ENCODE assay signal across 9 cellular contexts in the genomic region with DNA sequence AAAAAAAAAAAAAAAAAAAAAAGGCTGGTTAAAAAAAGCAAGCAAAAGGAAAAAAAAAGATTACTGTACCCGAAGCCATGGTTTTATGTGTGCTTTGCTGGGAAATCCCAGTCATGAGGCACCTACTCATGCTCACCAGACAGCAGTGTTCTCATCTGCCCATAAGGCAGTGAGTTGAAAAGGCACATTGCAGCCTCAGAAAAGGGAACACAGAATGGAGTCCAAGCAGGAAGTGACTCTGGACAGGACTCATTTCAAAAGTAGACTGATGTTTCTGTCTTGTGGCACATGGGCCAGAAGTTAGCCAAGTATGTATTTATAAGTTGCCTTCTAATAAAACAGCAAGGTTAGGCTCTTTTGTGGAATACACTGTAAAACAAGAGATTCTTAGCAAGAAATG. TPM values are rescaled to one million over a fixed set of nuclear protein-coding genes. Genes with fewer than 3 reads are reported as not detected.
DNase-seq lines count a peak whose midpoint lies in the region; ATAC-seq, FAIRE-seq and TF ChIP-seq lines count a peak whose summit lies in the region.
"Had no signal": no experiment of that assay in that cellular context is flagged by ENCODE, and none has a peak within 500 bp of the region (broad histone marks: within the 10 kb centered on the region; RNA-seq: fewer than 3 reads in every experiment).

No MANE protein-coding gene starts in this region.

- H3K9me3 Mint-ChIP-seq in osteocyte (ENCODE audit: unreplicated experiment) = no peaks in the 10 kb centered on the region

- peak; percentile 68 for DNase-seq in stimulated activated CD4-positive, alpha-beta T cell treated with anti-CD3 and anti-CD28 coated beads, Interleukin-1b, Interleukin-23, amount 100 ng/mL, for 48 hours
- no peak for DNase-seq in stimulated activated CD4-positive, alpha-beta T cell treated with anti-CD3 and anti-CD28 coated beads, Interleukin-4, amount 100 ng/mL, for 4 hours
- DNase-seq in SKM-1 (lab: John Stamatoyannopoulos, UW; ENCODE audit: unreplicated experiment) (peak; percentile 2), hepatocyte (ENCODE audit: low spot score) (peak; percentile 42), osteocyte (ENCODE audit: extremely low spot score, unreplicated experiment) (no peak), urothelium cell line (ENCODE audit: low spot score) (no peak), testis (no peak)

- H3K27ac ChIP-seq in hepatocyte = peak overlapping the region; percentile 85
- H3K27ac ChIP-seq in testis = no peak overlapping the region
- H3K27ac ChIP-seq: parathyroid adenoma had no signal

- FAIRE-seq in urothelium cell line (lab: Jason Lieb, UNC) = no peak

- TF ChIP-seq CTCF in hepatocyte (IDR thresholded peaks at IDR 0.05; ENCODE audit: poor library complexity) = no peak
- no peak for TF ChIP-seq CTCF in osteocyte (IDR thresholded peaks at IDR 0.05)
- TF ChIP-seq CTCF in testis (IDR thresholded peaks at IDR 0.05) = no peak

- no peak overlapping the region for H2AFZ ChIP-seq in hepatocyte
- H2AFZ ChIP-seq: parathyroid adenoma had no signal

- no peaks in the 10 kb centered on the region for H3K9me3 ChIP-seq in hepatocyte (ENCODE audit: low read depth)
- no peaks in the 10 kb centered on the region for H3K9me3 ChIP-seq in testis

- H3K27me3 Mint-ChIP-seq in osteocyte (ENCODE audit: unreplicated experiment) = no peaks in the 10 kb centered on the region

- no peak overlapping the region for H3K27ac Mint-ChIP-seq in osteocyte (ENCODE audit: unreplicated experiment)

- peak; percentile 64 for ATAC-seq in HG02938 (IDR thresholded peaks at IDR 0.05; ENCODE audit: unreplicated experiment)

- H4K20me1 ChIP-seq in hepatocyte (ENCODE audit: insufficient read depth, poor library complexity, severe bottlenecking) = no peaks in the 10 kb centered on the region

- H3K4me1 ChIP-seq in hepatocyte (ENCODE audit: insufficient read depth) = peaks cover 21% of the 10 kb centered on the region
- no peaks in the 10 kb centered on the region for H3K4me1 ChIP-seq in testis
- H3K4me1 ChIP-seq: parathyroid adenoma had no signal

- H3K36me3 ChIP-seq in hepatocyte (replicated peaks; ENCODE audit: insufficient read depth, low read depth) (no peaks in the 10 kb centered on the region), testis (ENCODE audit: low read depth, missing control alignments) (no peaks in the 10 kb centered on the region)

- H3K79me2 ChIP-seq in hepatocyte = no peaks in the 10 kb centered on the region
- H3K79me2 ChIP-seq: parathyroid adenoma had no signal

- H3K4me1 Mint-ChIP-seq in osteocyte (ENCODE audit: unreplicated experiment) = no peaks in the 10 kb centered on the region

- H3K4me2 ChIP-seq in hepatocyte = no peak overlapping the region

- no peak overlapping the region for H3K4me3 Mint-ChIP-seq in osteocyte (ENCODE audit: unreplicated experiment)

- H3K27me3 ChIP-seq in hepatocyte (no peaks in the 10 kb centered on the region), testis (no peaks in the 10 kb centered on the region)

- intact Hi-C loops in testis (cut with DNase I; ENCODE audit: low total_unique reads) = no loop called here

- H3K36me3 Mint-ChIP-seq in osteocyte (ENCODE audit: unreplicated experiment) = peaks cover 19% of the 10 kb centered on the region

- WGBS in hepatocyte (ENCODE audit: low lambda C conversion rate, missing lambda C conversion rate) = 81% methylated on average over 1 of the region's 1 CpG
- 68 to 85% methylated on average over 1 of the region's 1 CpG for WGBS in testis, 2 donors

- H3K9me2 ChIP-seq in hepatocyte (replicated peaks; ENCODE audit: insufficient read depth) = no peaks in the 10 kb centered on the region

- no peak for TF ChIP-seq POLR2A in testis (IDR thresholded peaks at IDR 0.05)

- H3K4me3 ChIP-seq in hepatocyte = no peak overlapping the region
- no peak overlapping the region for H3K4me3 ChIP-seq in testis

RNA-seq across cellular contexts. Expression of a gene that starts 40.2 kb away (rescaled TPM):
- total RNA-seq in hepatocyte (7.6 and 13.5 TPM in 2 replicates), osteocyte (3.4 and 3.8 TPM in 2 replicates), testis (1 to 10 TPM; 8.9 to 9.6 TPM)
- polyA plus RNA-seq in hepatocyte (6.1 and 9.7 TPM in 2 replicates), testis (ENCODE audit: insufficient read depth, low read depth, low replicate concordance) (10.1 TPM)

Comparison
In these comparisons a context has a peak if more than half of its experiments do, and no peak if none do; other contexts are left out.
1. DNase-seq: peak in stimulated activated CD4-positive, alpha-beta T cell treated with anti-CD3 and anti-CD28 coated beads, Interleukin-1b, Interleukin-23, amount 100 ng/mL, for 48 hours (single experiment), SKM-1 (single experiment) and hepatocyte (single experiment); none in stimulated activated CD4-positive, alpha-beta T cell treated with anti-CD3 and anti-CD28 coated beads, Interleukin-4, amount 100 ng/mL, for 4 hours (0 of 2), osteocyte (single experiment), urothelium cell line (single experiment) and testis (single experiment).